Comparison of ENCODE assay signal across 1 cellular context in genomic region chr1:23867542-23867952, GRCh38.
TF ChIP-seq lines count a peak whose summit lies in the region.

No MANE protein-coding gene starts in this region.

TF ChIP-seq in HCT116, 20 proteins besides CTCF, POLR2A, EP300 and RAD21 (continued from another document):
- TF ChIP-seq, protein P1, sequence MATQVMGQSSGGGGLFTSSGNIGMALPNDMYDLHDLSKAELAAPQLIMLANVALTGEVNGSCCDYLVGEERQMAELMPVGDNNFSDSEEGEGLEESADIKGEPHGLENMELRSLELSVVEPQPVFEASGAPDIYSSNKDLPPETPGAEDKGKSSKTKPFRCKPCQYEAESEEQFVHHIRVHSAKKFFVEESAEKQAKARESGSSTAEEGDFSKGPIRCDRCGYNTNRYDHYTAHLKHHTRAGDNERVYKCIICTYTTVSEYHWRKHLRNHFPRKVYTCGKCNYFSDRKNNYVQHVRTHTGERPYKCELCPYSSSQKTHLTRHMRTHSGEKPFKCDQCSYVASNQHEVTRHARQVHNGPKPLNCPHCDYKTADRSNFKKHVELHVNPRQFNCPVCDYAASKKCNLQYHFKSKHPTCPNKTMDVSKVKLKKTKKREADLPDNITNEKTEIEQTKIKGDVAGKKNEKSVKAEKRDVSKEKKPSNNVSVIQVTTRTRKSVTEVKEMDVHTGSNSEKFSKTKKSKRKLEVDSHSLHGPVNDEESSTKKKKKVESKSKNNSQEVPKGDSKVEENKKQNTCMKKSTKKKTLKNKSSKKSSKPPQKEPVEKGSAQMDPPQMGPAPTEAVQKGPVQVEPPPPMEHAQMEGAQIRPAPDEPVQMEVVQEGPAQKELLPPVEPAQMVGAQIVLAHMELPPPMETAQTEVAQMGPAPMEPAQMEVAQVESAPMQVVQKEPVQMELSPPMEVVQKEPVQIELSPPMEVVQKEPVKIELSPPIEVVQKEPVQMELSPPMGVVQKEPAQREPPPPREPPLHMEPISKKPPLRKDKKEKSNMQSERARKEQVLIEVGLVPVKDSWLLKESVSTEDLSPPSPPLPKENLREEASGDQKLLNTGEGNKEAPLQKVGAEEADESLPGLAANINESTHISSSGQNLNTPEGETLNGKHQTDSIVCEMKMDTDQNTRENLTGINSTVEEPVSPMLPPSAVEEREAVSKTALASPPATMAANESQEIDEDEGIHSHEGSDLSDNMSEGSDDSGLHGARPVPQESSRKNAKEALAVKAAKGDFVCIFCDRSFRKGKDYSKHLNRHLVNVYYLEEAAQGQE (IDR thresholded peaks at IDR 0.05; ENCODE audit: low read depth) = no peak
- TF ChIP-seq ZFX (IDR thresholded peaks at IDR 0.05) (no peak), YY1 (IDR thresholded peaks at IDR 0.05; ENCODE audit: extremely low read depth, insufficient replicate concordance, low read depth, low read length) (no peak), EGR1 (IDR thresholded peaks at IDR 0.05; ENCODE audit: low read depth) (no peak), CBX3 (IDR thresholded peaks at IDR 0.05; ENCODE audit: low read depth) (no peak; the same call in 1 of the 2 replicates), ZNF274 (IDR thresholded peaks at IDR 0.05; ENCODE audit: low read depth, low read length) (no peak), JUND (IDR thresholded peaks at IDR 0.05) (no peak), SRF (IDR thresholded peaks at IDR 0.05; ENCODE audit: low read depth) (no peak), EZH2phosphoT487 (IDR thresholded peaks at IDR 0.05; ENCODE audit: borderline replicate concordance) (no peak), FOSL1 (IDR thresholded peaks at IDR 0.05; ENCODE audit: low read depth) (no peak), SIN3A (IDR thresholded peaks at IDR 0.05; ENCODE audit: low read depth) (no peak), EZH2 (IDR thresholded peaks at IDR 0.05) (no peak), ZBTB33 (IDR thresholded peaks at IDR 0.05; ENCODE audit: extremely low read depth, insufficient replicate concordance, low read length) (no peak), TCF7L2 (IDR thresholded peaks at IDR 0.05; ENCODE audit: borderline replicate concordance, extremely low read depth, insufficient read depth, insufficient read length) (no peak), SP1 (IDR thresholded peaks at IDR 0.05; ENCODE audit: low read depth) (no peak), ATF3 (IDR thresholded peaks at IDR 0.05) (no peak)
- TF ChIP-seq, protein P2, sequence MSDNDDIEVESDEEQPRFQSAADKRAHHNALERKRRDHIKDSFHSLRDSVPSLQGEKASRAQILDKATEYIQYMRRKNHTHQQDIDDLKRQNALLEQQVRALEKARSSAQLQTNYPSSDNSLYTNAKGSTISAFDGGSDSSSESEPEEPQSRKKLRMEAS (IDR thresholded peaks at IDR 0.05) = no peak
